ENCODE assay signal across 8 cellular contexts in the genomic region with DNA sequence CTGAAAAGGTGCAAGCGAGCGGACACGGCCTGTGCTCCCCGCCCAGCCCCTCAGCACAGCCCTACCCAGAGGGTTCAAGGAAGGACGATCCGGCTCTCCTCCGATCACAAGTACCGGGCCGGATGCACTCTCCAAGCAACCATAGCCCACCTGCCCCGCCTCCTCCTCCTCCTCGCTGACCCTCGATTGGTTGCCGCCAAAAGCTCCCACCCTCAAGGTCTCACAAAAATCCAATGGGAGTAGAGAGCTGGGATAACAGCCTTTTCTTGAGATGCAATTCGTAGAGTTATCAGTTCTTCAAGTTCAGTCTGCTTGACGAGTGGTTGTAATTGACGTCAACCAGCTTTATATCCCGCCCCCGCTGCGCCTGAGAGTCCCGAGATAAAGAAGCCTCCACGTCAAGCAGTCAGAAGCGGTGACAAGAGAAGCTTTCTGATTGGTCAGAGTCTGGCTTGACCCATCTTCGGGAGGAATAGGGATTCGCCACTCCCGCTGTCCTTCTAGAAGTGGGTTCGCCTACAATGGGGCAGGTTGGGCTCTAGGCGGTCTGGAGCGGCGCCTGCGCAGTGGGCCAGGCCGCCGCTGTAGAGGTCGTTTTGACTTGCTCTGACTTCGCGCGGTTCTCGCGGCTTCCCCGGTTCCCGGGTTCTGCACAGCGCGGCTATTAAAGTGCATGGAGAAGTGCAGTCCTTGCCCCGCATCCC. TPM values are rescaled to one million over a fixed set of nuclear protein-coding genes. Genes with fewer than 3 reads are reported as not detected.
DNase-seq lines count a peak whose midpoint lies in the region; ATAC-seq and TF ChIP-seq lines count a peak whose summit lies in the region.

IFT27 (minus strand) TSS at position 154 of the 704 bp plus-strand sequence. CDS start 412 bp downstream, outside the sequence.

- H3K27me3 ChIP-seq in rectal smooth muscle tissue (ENCODE audit: control insufficient read depth, insufficient read depth, low read length) (no peaks in the 10 kb centered on the region), aorta (ENCODE audit: control insufficient read depth in 1 of 2, insufficient read depth in 2 of 2, low read length in 1 of 2) (no peaks in the 10 kb centered on the region)

- intact Hi-C loops in aorta (cut with DNase I): loop anchor here in 1 of 2 donors (5.0 kb wide), 1 partner anchor 1474 kb away; no protein-coding TSS in a partner anchor

- no peak for TF ChIP-seq CTCF in astrocyte of the cerebellum (IDR thresholded peaks at IDR 0.05; ENCODE audit: low read depth, low read length, missing control alignments)

- 0% methylated on average over 41 to 43 of the region's 43 CpGs for WGBS in aorta, 2 donors

- peak within 1 kb of the TSS; percentile 72 for H3K27ac ChIP-seq in rectal smooth muscle tissue (ENCODE audit: low read depth, low read length)
- no peak within 1 kb of the TSS for H3K27ac ChIP-seq in aorta (ENCODE audit: low read depth in 1 of 2, low read length in 2 of 2)

- H3K36me3 ChIP-seq in rectal smooth muscle tissue (ENCODE audit: control insufficient read depth, insufficient read depth, low read length) (no peaks in the 10 kb centered on the region), aorta (ENCODE audit: control insufficient read depth in 1 of 2, insufficient read depth in 2 of 2, low read length in 1 of 2) (no peaks in the 10 kb centered on the region)

- in situ Hi-C loops in astrocyte of the cerebellum (cut with HindIII; ENCODE audit: low sequenced_read_pairs): loop anchor here (5.0 to 10.0 kb wide), 2 partner anchors 61 to 231 kb away; no protein-coding TSS in a partner anchor

- H3K9me3 ChIP-seq in aorta (ENCODE audit: control insufficient read depth, low read length): no peaks in the 10 kb centered on the region

- H3K9ac ChIP-seq in rectal smooth muscle tissue (ENCODE audit: low read length): peak within 1 kb of the TSS; percentile 16

- ATAC-seq in GM18502 (IDR thresholded peaks at IDR 0.05; ENCODE audit: poor library complexity, unreplicated experiment) (peak; percentile 92), HG02943 (IDR thresholded peaks at IDR 0.05; ENCODE audit: low read depth, unreplicated experiment) (peak; percentile 90), aorta (ENCODE audit: low FRiP score) (peak; percentile 98)

- peak; percentile 98 for DNase-seq in NCI-H2029 treated with DMSO at 0.1 percent for 48 hours (lab: John Stamatoyannopoulos, UW)
- DNase-seq in T-helper 9 cell: peak; percentile 88
- peak; percentile 100 for DNase-seq in astrocyte of the cerebellum (ENCODE audit: low read depth)
- DNase-seq in hepatic stellate cell (ENCODE audit: low spot score): peak; percentile 100
- DNase-seq in aorta: peak; percentile 97 to 99

- H3K4me3 ChIP-seq in astrocyte of the cerebellum (ENCODE audit: low read depth, low read length) (peak within 1 kb of the TSS; percentile 80), rectal smooth muscle tissue (ENCODE audit: low read length) (peak within 1 kb of the TSS; percentile 65), aorta (ENCODE audit: low read length in 2 of 2) (peak within 1 kb of the TSS; percentile 52 to 76)

- H3K4me1 ChIP-seq in rectal smooth muscle tissue (ENCODE audit: control insufficient read depth, insufficient read depth, low read length) (peaks cover 10% of the 10 kb centered on the region), aorta (ENCODE audit: control insufficient read depth in 1 of 2, insufficient read depth in 2 of 2, low read length in 2 of 2) (peaks cover 0 to 6% of the 10 kb centered on the region in 2 donors)

RNA-seq across cellular contexts. Expression of gene IFT27, which starts in this region (rescaled TPM):
- total RNA-seq in aorta: 10 to 100 TPM; 16.1 to 27.4 TPM
- polyA plus RNA-seq in aorta: 10 to 100 TPM in 1 of 2 donors, 1 to 10 TPM in 1; 9.5 to 23.3 TPM
